Comparison of ENCODE assay signal across 8 cellular contexts in the genomic region with DNA sequence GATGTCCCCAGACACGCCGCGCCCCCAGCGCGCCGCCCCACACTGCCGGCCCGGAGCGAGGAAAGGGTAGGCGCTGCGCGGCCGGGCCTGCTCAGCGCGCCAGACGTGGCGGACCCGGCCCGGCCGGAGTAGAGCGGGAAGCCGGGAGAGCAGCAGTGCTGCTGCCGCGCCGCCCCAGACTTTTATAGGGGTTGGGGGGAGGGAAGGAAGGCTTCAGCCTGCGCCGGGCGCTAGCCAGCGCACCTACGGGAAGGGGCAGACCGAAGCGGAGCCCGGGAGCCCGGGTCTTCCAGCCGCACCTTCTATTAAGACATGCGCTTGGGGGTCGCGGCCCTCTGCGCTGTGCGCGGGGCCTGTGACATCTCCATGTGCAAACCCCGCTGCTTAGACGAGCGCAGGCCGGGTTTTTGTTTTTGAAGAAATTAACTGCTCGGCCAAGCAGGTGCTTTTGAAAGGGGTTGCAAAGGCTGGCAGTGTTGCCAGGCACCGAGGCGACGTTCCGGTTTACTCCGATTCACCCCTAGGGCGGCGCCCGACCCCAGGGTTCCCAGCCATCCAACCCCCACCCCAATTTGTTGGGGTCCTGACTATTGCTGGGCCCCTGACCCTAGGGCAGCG. TPM values are rescaled to one million over a fixed set of nuclear protein-coding genes. Genes with fewer than 3 reads are reported as not detected.
A peak's percentile ranks its signal among the peaks of the same experiment; 100 is the strongest.
DNase-seq lines count a peak whose midpoint lies in the region; FAIRE-seq and TF ChIP-seq lines count a peak whose summit lies in the region.

No MANE protein-coding gene starts in this region.

- H3K9me3 ChIP-seq in iPS-15b (ENCODE audit: control insufficient read depth, insufficient read depth, low read length): no peaks in the 10 kb centered on the region
- H3K9me3 ChIP-seq in testis: no peaks in the 10 kb centered on the region

- WGBS in testis, 2 donors: 5 to 17% methylated on average over 1 to 55 of the region's 55 CpGs

- H3K36me3 Mint-ChIP-seq in activated CD4-positive, alpha-beta T cell treated with anti-CD3 and anti-CD28 coated beads, Interleukin-2, amount 10 ng/mL, durations not matched to agents 7 days and 5 days (ENCODE audit: low read depth): peaks cover 6% of the 10 kb centered on the region

- H3K27ac Mint-ChIP-seq in activated CD4-positive, alpha-beta T cell treated with anti-CD3 and anti-CD28 coated beads, Interleukin-2, amount 10 ng/mL, durations not matched to agents 7 days and 5 days: peak overlapping the region; percentile 17

- intact Hi-C loops in testis (cut with DNase I; ENCODE audit: low total_unique reads): no loop called here

- peak; percentile 90 for TF ChIP-seq POLR2A in GM18951 (IDR thresholded peaks at IDR 0.05; ENCODE audit: extremely low read depth, insufficient read depth, insufficient read length)
- no peak for TF ChIP-seq POLR2A in testis (IDR thresholded peaks at IDR 0.05)

- no peak overlapping the region for H3K27ac ChIP-seq in testis

- CTCF ChIA-PET in activated CD4-positive, alpha-beta T cell treated with anti-CD3 and anti-CD28 coated beads, Interleukin-2, amount 10 ng/mL, durations not matched to agents 7 days and 5 days (lab: Charles Lee): interaction anchor here (1.2 kb wide), 1 partner anchor 8 kb away, joined by 4 read pairs; no protein-coding TSS in a partner anchor

- H3K36me3 ChIP-seq in iPS-15b (ENCODE audit: control insufficient read depth, insufficient read depth, low read length) (no peaks in the 10 kb centered on the region), testis (ENCODE audit: low read depth, missing control alignments) (no peaks in the 10 kb centered on the region)

- in situ Hi-C loops in GM18951 (cut with MboI; ENCODE audit: low sequenced_read_pairs, unreplicated experiment): loop anchor here (5.0 kb wide), 1 partner anchor 268 kb away; no protein-coding TSS in a partner anchor

- H3K27me3 Mint-ChIP-seq in activated CD4-positive, alpha-beta T cell treated with anti-CD3 and anti-CD28 coated beads, Interleukin-2, amount 10 ng/mL, durations not matched to agents 7 days and 5 days: peaks cover 91% of the 10 kb centered on the region

- peaks cover 9% of the 10 kb centered on the region for H3K4me1 ChIP-seq in iPS-15b (ENCODE audit: control insufficient read depth, insufficient read depth, low read length)
- peaks cover 19% of the 10 kb centered on the region for H3K4me1 ChIP-seq in testis

- peak overlapping the region; percentile 47 for H3K4me3 Mint-ChIP-seq in activated CD4-positive, alpha-beta T cell treated with anti-CD3 and anti-CD28 coated beads, Interleukin-2, amount 10 ng/mL, durations not matched to agents 7 days and 5 days

- no peak for DNase-seq in D721Med (ENCODE audit: insufficient read length, low spot score)
- peak; percentile 25 for DNase-seq in KG1 (lab: John Stamatoyannopoulos, UW)
- DNase-seq in activated CD4-positive, alpha-beta T cell treated with anti-CD3 and anti-CD28 coated beads, Interleukin-2, amount 10 ng/mL, durations not matched to agents 7 days and 5 days: no peak
- DNase-seq in testis: peak; percentile 18
- DNase-seq in pons (ENCODE audit: low spot score): no peak
- DNase-seq in mesenteric fat pad (ENCODE audit: low spot score): no peak

- H3K4me3 ChIP-seq in iPS-15b (ENCODE audit: low read depth, low read length): peak overlapping the region; percentile 68
- H3K4me3 ChIP-seq in testis: peak overlapping the region; percentile 4 to 14

- POLR2A ChIA-PET in activated CD4-positive, alpha-beta T cell treated with anti-CD3 and anti-CD28 coated beads, Interleukin-2, amount 10 ng/mL, durations not matched to agents 7 days and 5 days (lab: Charles Lee): no interaction called here

- H3K9ac ChIP-seq in iPS-15b (ENCODE audit: low read depth, low read length): no peak overlapping the region

- H3K27me3 ChIP-seq in iPS-15b (ENCODE audit: control insufficient read depth, insufficient read depth, low read length) (peaks cover 99% of the 10 kb centered on the region), testis (peaks cover 5% of the 10 kb centered on the region)

- H3K4me1 Mint-ChIP-seq in activated CD4-positive, alpha-beta T cell treated with anti-CD3 and anti-CD28 coated beads, Interleukin-2, amount 10 ng/mL, durations not matched to agents 7 days and 5 days: peaks cover 45% of the 10 kb centered on the region

- TF ChIP-seq CTCF in D721Med (IDR thresholded peaks at IDR 0.05; ENCODE audit: insufficient read depth, missing control alignments) (peak; percentile 30), testis (IDR thresholded peaks at IDR 0.05) (no peak)

- no peak for FAIRE-seq in D721Med (lab: Jason Lieb, UNC)

- H3K9me3 Mint-ChIP-seq in activated CD4-positive, alpha-beta T cell treated with anti-CD3 and anti-CD28 coated beads, Interleukin-2, amount 10 ng/mL, durations not matched to agents 7 days and 5 days: no peaks in the 10 kb centered on the region

RNA-seq across cellular contexts. Expression of gene PAX5, which starts 0.4 kb away (rescaled TPM):
- total RNA-seq in activated CD4-positive, alpha-beta T cell treated with anti-CD3 and anti-CD28 coated beads, Interleukin-2, amount 10 ng/mL, durations not matched to agents 7 days and 5 days: under 1 TPM; 0.10 to 0.12 TPM
- total RNA-seq in testis: 1 to 10 TPM in 1 of 2 donors, under 1 TPM in 1; 0.79 to 1.9 TPM
- 1.3 TPM for polyA plus RNA-seq in testis (ENCODE audit: insufficient read depth, low read depth, low replicate concordance)
- 0.06 TPM for total RNA-seq in mesenteric fat pad

Comparison
In these comparisons a context has a peak if more than half of its experiments do, and no peak if none do; other contexts are left out.
1. DNase-seq: peak in KG1 (single experiment) and testis (single experiment); none in D721Med (single experiment), activated CD4-positive, alpha-beta T cell treated with anti-CD3 and anti-CD28 coated beads, Interleukin-2, amount 10 ng/mL, durations not matched to agents 7 days and 5 days (single experiment), pons (single experiment) and mesenteric fat pad (single experiment).